Comparison of ENCODE assay signal across 31 cellular contexts in genomic region chr9:4784403-4784802, GRCh38.
"Had no signal": no experiment of that assay in that cellular context is flagged by ENCODE, and none has a peak within 500 bp of the region (broad histone marks: within the 10 kb centered on the region; RNA-seq: fewer than 3 reads in every experiment).

No MANE protein-coding gene starts in this region.

- H3K9me3 ChIP-seq: adrenal gland, body of pancreas, esophagus squamous epithelium, gastroesophageal sphincter, heart right ventricle had no signal

- ATAC-seq: activated CD4-positive, CD25-positive, alpha-beta regulatory T cell treated with anti-CD3 and anti-CD28 coated beads, Interleukin-2, amount 50 U/mL, for 24 hours; activated CD8-positive, alpha-beta T cell treated with anti-CD3 and anti-CD28 coated beads for 36 hours; activated naive CD8-positive, alpha-beta T cell treated with anti-CD3 and anti-CD28 coated beads, Interleukin-2, amount 50 U/mL, for 24 hours; body of pancreas; gastroesophageal sphincter; heart right ventricle; T-helper 17 cell had no signal

- H3K4me1 ChIP-seq: adrenal gland, body of pancreas, esophagus squamous epithelium, gastroesophageal sphincter, heart right ventricle had no signal

- H3K27ac ChIP-seq: adrenal gland, body of pancreas, cardiac muscle cell, coronary artery, dorsolateral prefrontal cortex, esophagus squamous epithelium, gastroesophageal sphincter, heart right ventricle, WERI-Rb-1 had no signal

- H3K4me3 ChIP-seq: adrenal gland, body of pancreas, cardiac muscle cell, coronary artery, dorsolateral prefrontal cortex, esophagus squamous epithelium, gastroesophageal sphincter, heart right ventricle had no signal

- H3K36me3 ChIP-seq: adrenal gland, cardiac muscle cell, esophagus squamous epithelium, gastroesophageal sphincter, heart right ventricle, WERI-Rb-1 had no signal

- DNase-seq: activated B cell treated with CpG ODN at 0.5 μM for 24 hours; activated CD4-positive, alpha-beta T cell treated with anti-CD3 and anti-CD28 coated beads for 48 hours; activated CD4-positive, alpha-beta T cell treated with anti-CD3 and anti-CD28 coated beads, Interleukin-2, amount 50 U/mL, for 1 hour; activated CD4-positive, alpha-beta T cell treated with anti-CD3 and anti-CD28 coated beads, Interleukin-2, amount 50 U/mL, for 48 hours; activated CD8-positive, alpha-beta memory T cell treated with anti-CD3 and anti-CD28 coated beads for 24 hours; activated CD8-positive, alpha-beta T cell treated with anti-CD3 and anti-CD28 coated beads for 36 hours; activated effector memory CD4-positive, alpha-beta T cell treated with anti-CD3 and anti-CD28 coated beads, Interleukin-2, amount 50 U/mL, for 16 hours; activated naive CD4-positive, alpha-beta T cell treated with anti-CD3 and anti-CD28 coated beads for 36 hours; activated naive CD8-positive, alpha-beta T cell treated with anti-CD3 and anti-CD28 coated beads for 36 hours; activated naive CD8-positive, alpha-beta T cell treated with anti-CD3 and anti-CD28 coated beads, Interleukin-2, amount 50 U/mL, for 24 hours; activated T-cell treated with anti-CD3 and anti-CD28 coated beads, Interleukin-2, amount 50 U/mL, for 48 hours; adrenal gland; amygdala; aorta; body of pancreas; central memory CD4-positive, alpha-beta T cell; cerebellar nuclear complex; dorsolateral prefrontal cortex; effector memory CD4-positive, alpha-beta T cell; endodermal cell; esophagus squamous epithelium; foreskin melanocyte; heart right ventricle; T-helper 1 cell; T-helper 17 cell; T1000; WERI-Rb-1 had no signal

- H3K27me3 ChIP-seq: adrenal gland, body of pancreas, cardiac muscle cell, dorsolateral prefrontal cortex had no signal
